8 cellular contexts compared by ENCODE assay signal in the genomic region with DNA sequence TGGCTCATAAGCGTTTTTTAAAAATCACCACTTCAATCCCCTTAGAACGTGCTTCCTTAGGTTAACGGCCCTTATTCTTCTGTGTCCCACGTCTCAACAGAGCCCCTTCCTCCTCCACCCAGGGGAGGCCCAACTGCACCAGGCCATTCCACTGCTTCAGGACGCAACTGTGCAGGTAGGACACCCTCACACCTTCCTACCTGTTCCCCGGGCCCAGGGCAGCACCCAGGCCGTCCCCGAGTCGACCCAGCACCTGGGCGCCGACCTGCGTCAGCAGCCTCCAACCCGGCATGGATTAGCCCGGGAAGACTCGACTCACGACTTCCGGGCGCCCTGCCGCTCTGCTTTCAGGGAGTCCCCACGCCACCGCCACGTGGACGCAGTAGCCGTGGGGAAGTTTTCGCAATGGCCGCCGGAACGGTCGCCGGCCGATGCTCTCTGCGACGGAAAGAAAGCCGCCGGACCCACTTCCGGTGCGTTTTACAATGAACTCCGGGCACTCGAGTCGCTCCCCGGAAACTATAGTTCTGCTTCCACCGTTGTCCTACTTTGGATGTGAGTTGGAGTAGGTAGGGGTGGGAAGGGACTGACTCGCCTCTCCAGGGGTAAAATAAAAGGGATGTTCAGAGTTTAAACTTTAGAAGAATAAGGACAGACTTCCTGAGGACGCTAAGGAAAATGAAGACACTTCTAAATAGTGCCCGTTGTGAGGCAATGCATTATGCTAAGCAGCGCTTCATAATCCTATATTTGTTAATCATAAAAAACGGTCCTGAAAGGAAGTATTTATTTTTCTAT. TPM values are rescaled to one million over a fixed set of nuclear protein-coding genes. Genes with fewer than 3 reads are reported as not detected.
DNase-seq lines count a peak whose midpoint lies in the region; ATAC-seq, FAIRE-seq and TF ChIP-seq lines count a peak whose summit lies in the region.

A gene (minus strand): TSS at position 442 of the 798 bp plus-strand sequence. CDS start 150 bp downstream, at position 292.

- peak within 1 kb of the TSS; percentile 80 for H2AFZ ChIP-seq in KMS-11 (ENCODE audit: low read depth)

- peaks cover 25% of the 10 kb centered on the region for H3K4me1 Mint-ChIP-seq in activated T-cell treated with anti-CD3 and anti-CD28 coated beads, Interleukin-2, amount 50 U/mL, for 72 hours (ENCODE audit: low read depth)

- H3K36me3 Mint-ChIP-seq in activated T-cell treated with anti-CD3 and anti-CD28 coated beads, Interleukin-2, amount 50 U/mL, for 72 hours (ENCODE audit: insufficient read depth in 2 of 2) = peaks cover 7 to 15% of the 10 kb centered on the region in 2 donors

- intact Hi-C loops in esophagus squamous epithelium (cut with DNase I) = no loop called here

- no peaks in the 10 kb centered on the region for H3K27me3 ChIP-seq in KMS-11 (ENCODE audit: insufficient read depth, low read depth)
- no peaks in the 10 kb centered on the region for H3K27me3 ChIP-seq in esophagus squamous epithelium
- H3K27me3 ChIP-seq in muscle layer of duodenum (ENCODE audit: low read depth, low read length) = no peaks in the 10 kb centered on the region

- peaks cover 16% of the 10 kb centered on the region; the same call in 1 of the 2 replicates for H3K36me3 ChIP-seq in KMS-11 (ENCODE audit: insufficient read depth)
- peaks cover 0 to 35% (median 0%) of the 10 kb centered on the region in 3 donors for H3K36me3 ChIP-seq in esophagus squamous epithelium
- peaks cover 4 to 26% of the 10 kb centered on the region in 2 donors for H3K36me3 ChIP-seq in muscle layer of duodenum (ENCODE audit: control insufficient read depth in 1 of 2, insufficient read depth in 2 of 2, low read length in 2 of 2)

- H3K27ac Mint-ChIP-seq in activated T-cell treated with anti-CD3 and anti-CD28 coated beads, Interleukin-2, amount 50 U/mL, for 72 hours = peak within 1 kb of the TSS; percentile 97

- FAIRE-seq in RCC 7860 (lab: Jason Lieb, UNC) = peak; percentile 10

- WGBS in esophagus squamous epithelium, 2 donors = 1 to 3% methylated on average over 18 to 37 of the region's 47 CpGs

- no peaks in the 10 kb centered on the region for H3K27me3 Mint-ChIP-seq in activated T-cell treated with anti-CD3 and anti-CD28 coated beads, Interleukin-2, amount 50 U/mL, for 72 hours (ENCODE audit: low read depth)

- peaks cover 37% of the 10 kb centered on the region for H3K79me2 ChIP-seq in KMS-11 (ENCODE audit: insufficient read depth, low read depth)

- H3K4me3 Mint-ChIP-seq in activated T-cell treated with anti-CD3 and anti-CD28 coated beads, Interleukin-2, amount 50 U/mL, for 72 hours = peak within 1 kb of the TSS; percentile 99 to 100

- H3K4me1 ChIP-seq in KMS-11 (ENCODE audit: low read depth, poor library complexity, severe bottlenecking) = peaks cover 15% of the 10 kb centered on the region
- peaks cover 6 to 28% (median 8%) of the 10 kb centered on the region in 3 donors for H3K4me1 ChIP-seq in esophagus squamous epithelium
- H3K4me1 ChIP-seq in muscle layer of duodenum (ENCODE audit: control insufficient read depth in 1 of 2, insufficient read depth in 2 of 2, low read length in 2 of 2) = peaks cover 14 to 16% of the 10 kb centered on the region in 2 donors

- ATAC-seq in GM21786 (IDR thresholded peaks at IDR 0.05; ENCODE audit: unreplicated experiment) = peak; percentile 96
- peak; percentile 95 to 96 for ATAC-seq in activated T-cell treated with anti-CD3 and anti-CD28 coated beads, Interleukin-2, amount 50 U/mL, for 72 hours (replicated peaks in 1 of 2)

- DNase-seq in DMS79 treated with DMSO at 0.1 percent for 48 hours (lab: John Stamatoyannopoulos, UW) (peak; percentile 94), RCC 7860 (ENCODE audit: low spot score) (peak; percentile 78), esophagus squamous epithelium (lab: John Stamatoyannopoulos, UW) (peak; percentile 24)
- peak; percentile 87 to 88 for DNase-seq in activated T-cell treated with anti-CD3 and anti-CD28 coated beads, Interleukin-2, amount 50 U/mL, for 72 hours
- DNase-seq in stimulated activated CD8-positive, alpha-beta memory T cell treated with anti-CD3 and anti-CD28 coated beads, Interleukin-7, amount 100 ng/mL, for 24 hours (ENCODE audit: low read depth) = peak; percentile 68

- H3K4me3 ChIP-seq in KMS-11 (IDR thresholded peaks at IDR 0.05; ENCODE audit: insufficient read depth, low read depth, low read length) (peak within 1 kb of the TSS; percentile 95), esophagus squamous epithelium (peak within 1 kb of the TSS; percentile 78 to 92 (median 88)), muscle layer of duodenum (ENCODE audit: low read depth in 1 of 2, low read length in 2 of 2) (peak within 1 kb of the TSS; percentile 99)

- H3K9ac ChIP-seq in KMS-11 = peak within 1 kb of the TSS; percentile 99

- TF ChIP-seq CTCF in KMS-11 (conservative IDR thresholded peaks at IDR 0.05; ENCODE audit: low read depth, low read length) (no peak), esophagus squamous epithelium (IDR thresholded peaks at IDR 0.05) (no peak)

- H3K27ac ChIP-seq in KMS-11 (peak within 1 kb of the TSS; percentile 83), esophagus squamous epithelium (peak within 1 kb of the TSS; percentile 80 to 88 (median 85)), muscle layer of duodenum (ENCODE audit: low read length) (peak within 1 kb of the TSS; percentile 86)

- TF ChIP-seq POLR2A in esophagus squamous epithelium (IDR thresholded peaks at IDR 0.05) = peak in 1 of 4 donors; percentile 33

- H3K4me2 ChIP-seq in KMS-11 = peak within 1 kb of the TSS; percentile 95

- no peaks in the 10 kb centered on the region for H3K9me3 Mint-ChIP-seq in activated T-cell treated with anti-CD3 and anti-CD28 coated beads, Interleukin-2, amount 50 U/mL, for 72 hours

- H4K20me1 ChIP-seq in KMS-11 (ENCODE audit: insufficient read depth) = no peaks in the 10 kb centered on the region; the same call in 1 of the 2 replicates

- H3K9me3 ChIP-seq in esophagus squamous epithelium (no peaks in the 10 kb centered on the region), muscle layer of duodenum (ENCODE audit: control insufficient read depth in 1 of 2, low read length in 2 of 2) (no peaks in the 10 kb centered on the region)

RNA-seq across cellular contexts. Expression of the gene that starts here (rescaled TPM):
- 100 to 1,000 TPM; 110 to 139 TPM for total RNA-seq in activated T-cell treated with anti-CD3 and anti-CD28 coated beads, Interleukin-2, amount 50 U/mL, for 72 hours
- total RNA-seq in esophagus squamous epithelium = 100 to 1,000 TPM in 3 of 4 donors, 10 to 100 TPM in 1; 45.6 to 125 (median 104) TPM

Comparison
In these comparisons a context has a peak if more than half of its experiments do, and no peak if none do; other contexts are left out.
1. Peak in every context shown above with its lines: DNase-seq, ATAC-seq, H3K4me3 ChIP-seq and H3K27ac ChIP-seq.
2. DNase-seq: peak in every context shown above with its lines; median percentile 94 in DMS79 treated with DMSO at 0.1 percent for 48 hours; 88 in activated T-cell treated with anti-CD3 and anti-CD28 coated beads, Interleukin-2, amount 50 U/mL, for 72 hours; 78 in RCC 7860; 68 in stimulated activated CD8-positive, alpha-beta memory T cell treated with anti-CD3 and anti-CD28 coated beads, Interleukin-7, amount 100 ng/mL, for 24 hours; 24 in esophagus squamous epithelium.